1 cellular context compared by ENCODE assay signal in the genomic region with DNA sequence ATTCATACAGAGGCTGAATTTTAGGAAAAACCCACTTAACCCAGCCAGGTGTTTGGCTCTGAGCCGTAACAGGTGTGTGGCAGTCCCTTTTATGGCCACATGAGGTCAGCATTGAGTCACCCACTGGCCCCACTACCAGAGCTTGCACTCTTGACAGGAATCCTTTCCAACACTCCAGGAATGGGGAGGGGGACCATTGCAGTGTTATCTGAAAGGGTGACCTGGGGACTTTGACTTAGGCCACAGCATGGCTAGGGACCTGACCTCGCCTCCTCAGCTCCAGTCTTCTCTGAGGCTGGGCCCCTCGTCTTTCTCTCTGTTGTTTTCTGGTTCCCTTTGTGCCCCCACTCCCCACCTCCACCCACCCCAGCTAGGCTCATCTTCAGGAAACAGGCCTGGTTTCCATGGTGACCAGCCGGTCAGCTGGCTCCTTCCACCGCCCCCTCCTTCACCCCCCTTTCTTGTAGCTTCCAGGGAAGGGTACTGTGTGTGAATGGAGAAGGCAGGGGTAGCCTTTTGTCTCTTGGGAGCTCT.
A peak's percentile ranks its signal among the peaks of the same experiment; 100 is the strongest.
TF ChIP-seq lines count a peak whose summit lies in the region.

No MANE protein-coding gene starts in this region.

TF ChIP-seq in HepG2, 621 proteins besides CTCF, POLR2A, EP300 and RAD21 (continued from another document and continues in another):
- 0 out of 2 replicates have a peak, but pooled peaks have one; percentile 19 for TF ChIP-seq ISL2 (CRISPR knock-in tag; IDR thresholded peaks at IDR 0.05)
- peak; percentile 97 for TF ChIP-seq SMC3 (IDR thresholded peaks at IDR 0.05; ENCODE audit: low read length)
- TF ChIP-seq, protein P1, sequence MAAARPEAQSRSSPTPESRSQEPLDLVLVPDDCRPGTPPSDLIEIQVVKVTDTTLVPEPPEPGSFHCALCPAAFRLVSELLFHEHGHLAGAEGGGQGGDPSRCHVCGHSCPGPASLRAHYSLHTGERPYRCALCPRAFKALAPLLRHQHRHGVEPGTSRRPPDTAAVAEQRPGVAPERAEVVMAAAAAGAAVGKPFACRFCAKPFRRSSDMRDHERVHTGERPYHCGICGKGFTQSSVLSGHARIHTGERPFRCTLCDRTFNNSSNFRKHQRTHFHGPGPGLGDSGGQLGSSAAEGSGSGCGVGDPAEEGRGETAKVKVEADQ (CRISPR knock-in tag; IDR thresholded peaks at IDR 0.05; ENCODE audit: borderline replicate concordance), result no peak
- no peak for TF ChIP-seq PCBP2 (optimal IDR thresholded peaks at IDR 0.05; ENCODE audit: low read depth, low read length, poor library complexity, severe bottlenecking)
- TF ChIP-seq, protein P2, sequence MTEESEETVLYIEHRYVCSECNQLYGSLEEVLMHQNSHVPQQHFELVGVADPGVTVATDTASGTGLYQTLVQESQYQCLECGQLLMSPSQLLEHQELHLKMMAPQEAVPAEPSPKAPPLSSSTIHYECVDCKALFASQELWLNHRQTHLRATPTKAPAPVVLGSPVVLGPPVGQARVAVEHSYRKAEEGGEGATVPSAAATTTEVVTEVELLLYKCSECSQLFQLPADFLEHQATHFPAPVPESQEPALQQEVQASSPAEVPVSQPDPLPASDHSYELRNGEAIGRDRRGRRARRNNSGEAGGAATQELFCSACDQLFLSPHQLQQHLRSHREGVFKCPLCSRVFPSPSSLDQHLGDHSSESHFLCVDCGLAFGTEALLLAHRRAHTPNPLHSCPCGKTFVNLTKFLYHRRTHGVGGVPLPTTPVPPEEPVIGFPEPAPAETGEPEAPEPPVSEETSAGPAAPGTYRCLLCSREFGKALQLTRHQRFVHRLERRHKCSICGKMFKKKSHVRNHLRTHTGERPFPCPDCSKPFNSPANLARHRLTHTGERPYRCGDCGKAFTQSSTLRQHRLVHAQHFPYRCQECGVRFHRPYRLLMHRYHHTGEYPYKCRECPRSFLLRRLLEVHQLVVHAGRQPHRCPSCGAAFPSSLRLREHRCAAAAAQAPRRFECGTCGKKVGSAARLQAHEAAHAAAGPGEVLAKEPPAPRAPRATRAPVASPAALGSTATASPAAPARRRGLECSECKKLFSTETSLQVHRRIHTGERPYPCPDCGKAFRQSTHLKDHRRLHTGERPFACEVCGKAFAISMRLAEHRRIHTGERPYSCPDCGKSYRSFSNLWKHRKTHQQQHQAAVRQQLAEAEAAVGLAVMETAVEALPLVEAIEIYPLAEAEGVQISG (CRISPR knock-in tag; IDR thresholded peaks at IDR 0.05), result peak; percentile 60; the same call in 1 of the 2 replicates
- peak; percentile 91 for TF ChIP-seq XRCC5 (optimal IDR thresholded peaks at IDR 0.05; ENCODE audit: low read length)
- 0 out of 2 replicates have a peak, but pooled peaks have one; percentile 60 for TF ChIP-seq TGIF2 (CRISPR knock-in tag; IDR thresholded peaks at IDR 0.05)
- TF ChIP-seq, protein P3, sequence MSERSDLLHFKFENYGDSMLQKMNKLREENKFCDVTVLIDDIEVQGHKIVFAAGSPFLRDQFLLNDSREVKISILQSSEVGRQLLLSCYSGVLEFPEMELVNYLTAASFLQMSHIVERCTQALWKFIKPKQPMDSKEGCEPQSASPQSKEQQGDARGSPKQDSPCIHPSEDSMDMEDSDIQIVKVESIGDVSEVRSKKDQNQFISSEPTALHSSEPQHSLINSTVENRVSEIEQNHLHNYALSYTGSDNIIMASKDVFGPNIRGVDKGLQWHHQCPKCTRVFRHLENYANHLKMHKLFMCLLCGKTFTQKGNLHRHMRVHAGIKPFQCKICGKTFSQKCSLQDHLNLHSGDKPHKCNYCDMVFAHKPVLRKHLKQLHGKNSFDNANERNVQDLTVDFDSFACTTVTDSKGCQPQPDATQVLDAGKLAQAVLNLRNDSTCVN (CRISPR knock-in tag; IDR thresholded peaks at IDR 0.05; ENCODE audit: borderline replicate concordance), result no peak
- TF ChIP-seq ZFYVE20 (CRISPR knock-in tag; IDR thresholded peaks at IDR 0.05; ENCODE audit: borderline replicate concordance, low read depth), result no peak
- TF ChIP-seq, protein P4, sequence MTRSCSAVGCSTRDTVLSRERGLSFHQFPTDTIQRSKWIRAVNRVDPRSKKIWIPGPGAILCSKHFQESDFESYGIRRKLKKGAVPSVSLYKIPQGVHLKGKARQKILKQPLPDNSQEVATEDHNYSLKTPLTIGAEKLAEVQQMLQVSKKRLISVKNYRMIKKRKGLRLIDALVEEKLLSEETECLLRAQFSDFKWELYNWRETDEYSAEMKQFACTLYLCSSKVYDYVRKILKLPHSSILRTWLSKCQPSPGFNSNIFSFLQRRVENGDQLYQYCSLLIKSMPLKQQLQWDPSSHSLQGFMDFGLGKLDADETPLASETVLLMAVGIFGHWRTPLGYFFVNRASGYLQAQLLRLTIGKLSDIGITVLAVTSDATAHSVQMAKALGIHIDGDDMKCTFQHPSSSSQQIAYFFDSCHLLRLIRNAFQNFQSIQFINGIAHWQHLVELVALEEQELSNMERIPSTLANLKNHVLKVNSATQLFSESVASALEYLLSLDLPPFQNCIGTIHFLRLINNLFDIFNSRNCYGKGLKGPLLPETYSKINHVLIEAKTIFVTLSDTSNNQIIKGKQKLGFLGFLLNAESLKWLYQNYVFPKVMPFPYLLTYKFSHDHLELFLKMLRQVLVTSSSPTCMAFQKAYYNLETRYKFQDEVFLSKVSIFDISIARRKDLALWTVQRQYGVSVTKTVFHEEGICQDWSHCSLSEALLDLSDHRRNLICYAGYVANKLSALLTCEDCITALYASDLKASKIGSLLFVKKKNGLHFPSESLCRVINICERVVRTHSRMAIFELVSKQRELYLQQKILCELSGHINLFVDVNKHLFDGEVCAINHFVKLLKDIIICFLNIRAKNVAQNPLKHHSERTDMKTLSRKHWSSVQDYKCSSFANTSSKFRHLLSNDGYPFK (CRISPR knock-in tag; IDR thresholded peaks at IDR 0.05; ENCODE audit: borderline replicate concordance), result no peak
- TF ChIP-seq CENPX (CRISPR knock-in tag; IDR thresholded peaks at IDR 0.05), result no peak
- TF ChIP-seq FOSL2 (CRISPR knock-in tag; IDR thresholded peaks at IDR 0.05), result peak; percentile 27; the same call in 1 of the 2 replicates
- TF ChIP-seq REXO4 (CRISPR knock-in tag; IDR thresholded peaks at IDR 0.05; ENCODE audit: borderline replicate concordance), result no peak
- TF ChIP-seq MEIS2 (CRISPR knock-in tag; IDR thresholded peaks at IDR 0.05), result peak; percentile 39; the same call in 1 of the 2 replicates
- TF ChIP-seq, protein P5, sequence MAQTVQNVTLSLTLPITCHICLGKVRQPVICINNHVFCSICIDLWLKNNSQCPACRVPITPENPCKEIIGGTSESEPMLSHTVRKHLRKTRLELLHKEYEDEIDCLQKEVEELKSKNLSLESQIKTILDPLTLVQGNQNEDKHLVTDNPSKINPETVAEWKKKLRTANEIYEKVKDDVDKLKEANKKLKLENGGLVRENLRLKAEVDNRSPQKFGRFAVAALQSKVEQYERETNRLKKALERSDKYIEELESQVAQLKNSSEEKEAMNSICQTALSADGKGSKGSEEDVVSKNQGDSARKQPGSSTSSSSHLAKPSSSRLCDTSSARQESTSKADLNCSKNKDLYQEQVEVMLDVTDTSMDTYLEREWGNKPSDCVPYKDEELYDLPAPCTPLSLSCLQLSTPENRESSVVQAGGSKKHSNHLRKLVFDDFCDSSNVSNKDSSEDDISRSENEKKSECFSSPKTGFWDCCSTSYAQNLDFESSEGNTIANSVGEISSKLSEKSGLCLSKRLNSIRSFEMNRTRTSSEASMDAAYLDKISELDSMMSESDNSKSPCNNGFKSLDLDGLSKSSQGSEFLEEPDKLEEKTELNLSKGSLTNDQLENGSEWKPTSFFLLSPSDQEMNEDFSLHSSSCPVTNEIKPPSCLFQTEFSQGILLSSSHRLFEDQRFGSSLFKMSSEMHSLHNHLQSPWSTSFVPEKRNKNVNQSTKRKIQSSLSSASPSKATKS (CRISPR knock-in tag; IDR thresholded peaks at IDR 0.05), result no peak
- no peak for TF ChIP-seq ASH2L (IDR thresholded peaks at IDR 0.05; ENCODE audit: insufficient read length, low read depth, low read length)
- no peak for TF ChIP-seq BHLHE40 (IDR thresholded peaks at IDR 0.05; ENCODE audit: low read length)
- peak; percentile 15; the same call in 1 of the 2 replicates for TF ChIP-seq ZFX (CRISPR knock-in tag; IDR thresholded peaks at IDR 0.05; ENCODE audit: low read depth)
- TF ChIP-seq RARA (CRISPR knock-in tag; IDR thresholded peaks at IDR 0.05), result 0 out of 2 replicates have a peak, but pooled peaks have one; percentile 7
- TF ChIP-seq, protein P6, sequence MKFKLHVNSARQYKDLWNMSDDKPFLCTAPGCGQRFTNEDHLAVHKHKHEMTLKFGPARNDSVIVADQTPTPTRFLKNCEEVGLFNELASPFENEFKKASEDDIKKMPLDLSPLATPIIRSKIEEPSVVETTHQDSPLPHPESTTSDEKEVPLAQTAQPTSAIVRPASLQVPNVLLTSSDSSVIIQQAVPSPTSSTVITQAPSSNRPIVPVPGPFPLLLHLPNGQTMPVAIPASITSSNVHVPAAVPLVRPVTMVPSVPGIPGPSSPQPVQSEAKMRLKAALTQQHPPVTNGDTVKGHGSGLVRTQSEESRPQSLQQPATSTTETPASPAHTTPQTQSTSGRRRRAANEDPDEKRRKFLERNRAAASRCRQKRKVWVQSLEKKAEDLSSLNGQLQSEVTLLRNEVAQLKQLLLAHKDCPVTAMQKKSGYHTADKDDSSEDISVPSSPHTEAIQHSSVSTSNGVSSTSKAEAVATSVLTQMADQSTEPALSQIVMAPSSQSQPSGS (CRISPR knock-in tag; IDR thresholded peaks at IDR 0.05), result peak; percentile 45; the same call in 1 of the 2 replicates
- TF ChIP-seq CBX5 (CRISPR knock-in tag; IDR thresholded peaks at IDR 0.05; ENCODE audit: borderline replicate concordance), result no peak
- TF ChIP-seq ZNF24 (IDR thresholded peaks at IDR 0.05), result peak; percentile 33; the same call in 1 of the 2 replicates
- no peak for TF ChIP-seq ZNF441 (CRISPR knock-in tag; IDR thresholded peaks at IDR 0.05; ENCODE audit: borderline replicate concordance)
- TF ChIP-seq GATAD1 (CRISPR knock-in tag; IDR thresholded peaks at IDR 0.05), result no peak
- TF ChIP-seq GZF1 (CRISPR knock-in tag; IDR thresholded peaks at IDR 0.05), result no peak
- TF ChIP-seq ZSCAN12 (CRISPR knock-in tag; IDR thresholded peaks at IDR 0.05), result no peak
- TF ChIP-seq ELF3 (CRISPR knock-in tag; IDR thresholded peaks at IDR 0.05), result 0 out of 2 replicates have a peak, but pooled peaks have one; percentile 9
- TF ChIP-seq, protein P7, sequence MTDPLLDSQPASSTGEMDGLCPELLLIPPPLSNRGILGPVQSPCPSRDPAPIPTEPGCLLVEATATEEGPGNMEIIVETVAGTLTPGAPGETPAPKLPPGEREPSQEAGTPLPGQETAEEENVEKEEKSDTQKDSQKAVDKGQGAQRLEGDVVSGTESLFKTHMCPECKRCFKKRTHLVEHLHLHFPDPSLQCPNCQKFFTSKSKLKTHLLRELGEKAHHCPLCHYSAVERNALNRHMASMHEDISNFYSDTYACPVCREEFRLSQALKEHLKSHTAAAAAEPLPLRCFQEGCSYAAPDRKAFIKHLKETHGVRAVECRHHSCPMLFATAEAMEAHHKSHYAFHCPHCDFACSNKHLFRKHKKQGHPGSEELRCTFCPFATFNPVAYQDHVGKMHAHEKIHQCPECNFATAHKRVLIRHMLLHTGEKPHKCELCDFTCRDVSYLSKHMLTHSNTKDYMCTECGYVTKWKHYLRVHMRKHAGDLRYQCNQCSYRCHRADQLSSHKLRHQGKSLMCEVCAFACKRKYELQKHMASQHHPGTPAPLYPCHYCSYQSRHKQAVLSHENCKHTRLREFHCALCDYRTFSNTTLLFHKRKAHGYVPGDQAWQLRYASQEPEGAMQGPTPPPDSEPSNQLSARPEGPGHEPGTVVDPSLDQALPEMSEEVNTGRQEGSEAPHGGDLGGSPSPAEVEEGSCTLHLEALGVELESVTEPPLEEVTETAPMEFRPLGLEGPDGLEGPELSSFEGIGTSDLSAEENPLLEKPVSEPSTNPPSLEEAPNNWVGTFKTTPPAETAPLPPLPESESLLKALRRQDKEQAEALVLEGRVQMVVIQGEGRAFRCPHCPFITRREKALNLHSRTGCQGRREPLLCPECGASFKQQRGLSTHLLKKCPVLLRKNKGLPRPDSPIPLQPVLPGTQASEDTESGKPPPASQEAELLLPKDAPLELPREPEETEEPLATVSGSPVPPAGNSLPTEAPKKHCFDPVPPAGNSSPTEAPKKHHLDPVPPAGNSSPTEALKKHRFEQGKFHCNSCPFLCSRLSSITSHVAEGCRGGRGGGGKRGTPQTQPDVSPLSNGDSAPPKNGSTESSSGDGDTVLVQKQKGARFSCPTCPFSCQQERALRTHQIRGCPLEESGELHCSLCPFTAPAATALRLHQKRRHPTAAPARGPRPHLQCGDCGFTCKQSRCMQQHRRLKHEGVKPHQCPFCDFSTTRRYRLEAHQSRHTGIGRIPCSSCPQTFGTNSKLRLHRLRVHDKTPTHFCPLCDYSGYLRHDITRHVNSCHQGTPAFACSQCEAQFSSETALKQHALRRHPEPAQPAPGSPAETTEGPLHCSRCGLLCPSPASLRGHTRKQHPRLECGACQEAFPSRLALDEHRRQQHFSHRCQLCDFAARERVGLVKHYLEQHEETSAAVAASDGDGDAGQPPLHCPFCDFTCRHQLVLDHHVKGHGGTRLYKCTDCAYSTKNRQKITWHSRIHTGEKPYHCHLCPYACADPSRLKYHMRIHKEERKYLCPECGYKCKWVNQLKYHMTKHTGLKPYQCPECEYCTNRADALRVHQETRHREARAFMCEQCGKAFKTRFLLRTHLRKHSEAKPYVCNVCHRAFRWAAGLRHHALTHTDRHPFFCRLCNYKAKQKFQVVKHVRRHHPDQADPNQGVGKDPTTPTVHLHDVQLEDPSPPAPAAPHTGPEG (CRISPR knock-in tag; IDR thresholded peaks at IDR 0.05), result no peak
- TF ChIP-seq, protein P8, sequence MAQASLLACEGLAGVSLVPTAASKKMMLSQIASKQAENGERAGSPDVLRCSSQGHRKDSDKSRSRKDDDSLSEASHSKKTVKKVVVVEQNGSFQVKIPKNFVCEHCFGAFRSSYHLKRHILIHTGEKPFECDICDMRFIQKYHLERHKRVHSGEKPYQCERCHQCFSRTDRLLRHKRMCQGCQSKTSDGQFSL (CRISPR knock-in tag; IDR thresholded peaks at IDR 0.05), result no peak
- no peak for TF ChIP-seq WIZ (CRISPR knock-in tag; IDR thresholded peaks at IDR 0.05)
- TF ChIP-seq GTF3A (CRISPR knock-in tag; conservative IDR thresholded peaks at IDR 0.05), result no peak
- 0 out of 4 replicates have a peak, but pooled peaks of 1 of the 2 experiments have one; percentile 22 for TF ChIP-seq KLF16 (CRISPR knock-in tag; IDR thresholded peaks at IDR 0.05)
- no peak for TF ChIP-seq SMAD9 (CRISPR knock-in tag; IDR thresholded peaks at IDR 0.05)
- TF ChIP-seq, protein P9, sequence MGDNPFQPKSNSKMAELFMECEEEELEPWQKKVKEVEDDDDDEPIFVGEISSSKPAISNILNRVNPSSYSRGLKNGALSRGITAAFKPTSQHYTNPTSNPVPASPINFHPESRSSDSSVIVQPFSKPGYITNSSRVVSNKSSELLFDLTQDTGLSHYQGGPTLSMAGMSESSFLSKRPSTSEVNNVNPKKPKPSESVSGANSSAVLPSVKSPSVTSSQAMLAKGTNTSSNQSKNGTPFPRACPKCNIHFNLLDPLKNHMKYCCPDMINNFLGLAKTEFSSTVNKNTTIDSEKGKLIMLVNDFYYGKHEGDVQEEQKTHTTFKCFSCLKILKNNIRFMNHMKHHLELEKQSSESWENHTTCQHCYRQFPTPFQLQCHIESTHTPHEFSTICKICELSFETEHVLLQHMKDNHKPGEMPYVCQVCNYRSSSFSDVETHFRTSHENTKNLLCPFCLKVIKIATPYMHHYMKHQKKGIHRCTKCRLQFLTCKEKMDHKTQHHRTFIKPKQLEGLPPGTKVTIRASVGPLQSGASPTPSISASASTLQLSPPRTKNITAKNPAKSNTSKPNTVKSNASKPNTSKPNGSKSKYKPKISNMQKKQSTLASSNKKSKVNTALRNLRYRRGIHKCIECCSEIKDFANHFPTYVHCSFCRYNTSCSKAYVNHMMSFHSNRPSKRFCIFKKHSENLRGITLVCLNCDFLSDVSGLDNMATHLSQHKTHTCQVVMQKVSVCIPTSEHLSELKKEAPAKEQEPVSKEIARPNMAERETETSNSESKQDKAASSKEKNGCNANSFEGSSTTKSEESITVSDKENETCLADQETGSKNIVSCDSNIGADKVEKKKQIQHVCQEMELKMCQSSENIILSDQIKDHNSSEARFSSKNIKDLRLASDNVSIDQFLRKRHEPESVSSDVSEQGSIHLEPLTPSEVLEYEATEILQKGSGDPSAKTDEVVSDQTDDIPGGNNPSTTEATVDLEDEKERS (CRISPR knock-in tag; IDR thresholded peaks at IDR 0.05), result 0 out of 2 replicates have a peak, but pooled peaks have one; percentile 46
- no peak for TF ChIP-seq ZNF256 (CRISPR knock-in tag; conservative IDR thresholded peaks at IDR 0.05)
